In the genomic region with DNA sequence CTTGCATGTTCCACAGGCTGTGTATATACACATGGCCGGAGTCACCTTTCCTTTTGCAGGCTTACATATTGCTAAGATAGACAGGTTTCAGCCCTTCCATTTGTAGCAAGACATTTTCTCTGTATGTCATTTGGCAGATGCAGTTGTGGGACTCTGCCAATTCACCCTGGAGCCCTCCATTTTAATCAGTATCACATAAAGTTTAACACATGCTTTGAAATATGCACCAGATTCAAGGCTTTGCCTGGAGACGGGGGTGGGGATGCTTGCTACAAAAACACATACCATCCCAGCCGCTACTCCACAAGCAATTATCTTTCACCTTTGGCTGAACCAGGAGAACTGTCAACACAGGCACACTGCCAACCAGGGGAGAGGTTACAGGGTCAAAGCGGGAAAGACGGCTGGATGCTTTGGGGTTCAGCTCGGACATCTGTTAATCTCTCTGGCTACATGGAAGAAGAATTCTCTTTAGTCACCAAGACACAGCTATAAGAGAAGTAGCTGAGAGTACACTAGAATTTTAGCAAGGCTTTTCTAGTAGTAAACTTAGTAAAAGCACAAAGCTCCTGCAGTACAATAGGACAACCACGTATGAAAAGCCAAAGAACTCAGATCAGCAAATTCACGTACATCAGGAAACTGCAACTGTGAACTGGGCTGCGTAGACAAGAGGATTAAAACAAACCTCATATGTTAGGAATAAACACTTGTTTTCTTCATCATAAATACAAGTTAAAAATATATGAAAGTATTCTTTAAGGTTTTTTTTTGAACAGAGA, we compare ENCODE assay signal across 1 cellular context.
TF ChIP-seq lines count a peak whose summit lies in the region.

No MANE protein-coding gene starts in this region.

TF ChIP-seq in HepG2, 621 proteins besides CTCF, POLR2A, EP300 and RAD21 (continued from another document and continues in another):
- TF ChIP-seq, protein P1, sequence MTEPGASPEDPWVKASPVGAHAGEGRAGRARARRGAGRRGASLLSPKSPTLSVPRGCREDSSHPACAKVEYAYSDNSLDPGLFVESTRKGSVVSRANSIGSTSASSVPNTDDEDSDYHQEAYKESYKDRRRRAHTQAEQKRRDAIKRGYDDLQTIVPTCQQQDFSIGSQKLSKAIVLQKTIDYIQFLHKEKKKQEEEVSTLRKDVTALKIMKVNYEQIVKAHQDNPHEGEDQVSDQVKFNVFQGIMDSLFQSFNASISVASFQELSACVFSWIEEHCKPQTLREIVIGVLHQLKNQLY (CRISPR knock-in tag; IDR thresholded peaks at IDR 0.05) = peak; percentile 70
- TF ChIP-seq, protein P2, sequence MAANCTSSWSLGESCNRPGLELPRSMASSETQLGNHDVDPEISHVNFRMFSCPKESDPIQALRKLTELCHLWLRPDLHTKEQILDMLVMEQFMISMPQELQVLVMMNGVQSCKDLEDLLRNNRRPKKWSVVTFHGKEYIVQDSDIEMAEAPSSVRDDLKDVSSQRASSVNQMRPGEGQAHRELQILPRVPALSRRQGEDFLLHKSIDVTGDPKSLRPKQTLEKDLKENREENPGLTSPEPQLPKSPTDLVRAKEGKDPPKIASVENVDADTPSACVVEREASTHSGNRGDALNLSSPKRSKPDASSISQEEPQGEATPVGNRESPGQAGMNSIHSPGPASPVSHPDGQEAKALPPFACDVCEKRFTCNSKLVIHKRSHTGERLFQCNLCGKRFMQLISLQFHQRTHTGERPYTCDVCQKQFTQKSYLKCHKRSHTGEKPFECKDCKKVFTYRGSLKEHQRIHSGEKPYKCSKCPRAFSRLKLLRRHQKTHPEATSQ (CRISPR knock-in tag; IDR thresholded peaks at IDR 0.05; ENCODE audit: borderline replicate concordance) = no peak
- TF ChIP-seq ATF7 (IDR thresholded peaks at IDR 0.05) (no peak), ATF7 (CRISPR knock-in tag; IDR thresholded peaks at IDR 0.05) (no peak), PLRG1 (conservative IDR thresholded peaks at IDR 0.05) (no peak), ZNF644 (CRISPR knock-in tag; IDR thresholded peaks at IDR 0.05; ENCODE audit: low read depth) (0 out of 2 replicates have a peak, but pooled peaks have one; percentile 40), HDAC1 (CRISPR knock-in tag; IDR thresholded peaks at IDR 0.05) (peak; percentile 88), GATA4 (IDR thresholded peaks at IDR 0.05; ENCODE audit: borderline replicate concordance, low read depth) (peak; percentile 44; the same call in 1 of the 2 replicates), ZNF326 (CRISPR knock-in tag; IDR thresholded peaks at IDR 0.05; ENCODE audit: borderline replicate concordance) (no peak), ETV6 (CRISPR knock-in tag; conservative IDR thresholded peaks at IDR 0.05) (no peak), SUZ12 (IDR thresholded peaks at IDR 0.05; ENCODE audit: low read depth, low read length) (no peak), ATF1 (CRISPR knock-in tag; IDR thresholded peaks at IDR 0.05) (no peak), YEATS2 (CRISPR knock-in tag; IDR thresholded peaks at IDR 0.05; ENCODE audit: borderline replicate concordance) (no peak), ZSCAN9 (CRISPR knock-in tag; IDR thresholded peaks at IDR 0.05; ENCODE audit: borderline replicate concordance) (peak; percentile 72; the same call in 1 of the 2 replicates), HNRNPK (IDR thresholded peaks at IDR 0.05; ENCODE audit: low read depth, low read length, poor library complexity, severe bottlenecking) (no peak), ZNF33A (CRISPR knock-in tag; IDR thresholded peaks at IDR 0.05; ENCODE audit: borderline replicate concordance) (no peak), XRCC5 (optimal IDR thresholded peaks at IDR 0.05; ENCODE audit: low read length) (peak; percentile 60), SMAD1 (CRISPR knock-in tag; IDR thresholded peaks at IDR 0.05; ENCODE audit: borderline replicate concordance, low read depth) (no peak), KLF16 (CRISPR knock-in tag; IDR thresholded peaks at IDR 0.05) (peak in 1 of 2 experiments; percentile 65; a peak in 1 of 4 replicates), HIVEP1 (CRISPR knock-in tag; IDR thresholded peaks at IDR 0.05) (no peak), IRF2 (CRISPR knock-in tag; IDR thresholded peaks at IDR 0.05) (peak; percentile 89), JUN (CRISPR knock-in tag; IDR thresholded peaks at IDR 0.05) (peak; percentile 64; the same call in 1 of the 2 replicates), TBX3 (IDR thresholded peaks at IDR 0.05; ENCODE audit: borderline replicate concordance) (peak; percentile 62; the same call in 1 of the 2 replicates), POLR2AphosphoS2 (IDR thresholded peaks at IDR 0.05; ENCODE audit: low read depth, low read length) (no peak), MED1 (CRISPR knock-in tag; IDR thresholded peaks at IDR 0.05) (peak; percentile 83), CCAR2 (optimal IDR thresholded peaks at IDR 0.05; ENCODE audit: low read depth, low read length) (no peak), ZNF382 (CRISPR knock-in tag; IDR thresholded peaks at IDR 0.05; ENCODE audit: borderline replicate concordance) (no peak), ATM (IDR thresholded peaks at IDR 0.05; ENCODE audit: borderline replicate concordance) (no peak), GPN1 (CRISPR knock-in tag; IDR thresholded peaks at IDR 0.05; ENCODE audit: borderline replicate concordance) (no peak)
- TF ChIP-seq, protein P3, sequence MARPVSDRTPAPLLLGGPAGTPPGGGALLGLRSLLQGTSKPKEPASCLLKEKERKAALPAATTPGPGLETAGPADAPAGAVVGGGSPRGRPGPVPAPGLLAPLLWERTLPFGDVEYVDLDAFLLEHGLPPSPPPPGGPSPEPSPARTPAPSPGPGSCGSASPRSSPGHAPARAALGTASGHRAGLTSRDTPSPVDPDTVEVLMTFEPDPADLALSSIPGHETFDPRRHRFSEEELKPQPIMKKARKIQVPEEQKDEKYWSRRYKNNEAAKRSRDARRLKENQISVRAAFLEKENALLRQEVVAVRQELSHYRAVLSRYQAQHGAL (CRISPR knock-in tag; IDR thresholded peaks at IDR 0.05; ENCODE audit: not compliant biosample characterization) = no peak
- TF ChIP-seq, protein P4, sequence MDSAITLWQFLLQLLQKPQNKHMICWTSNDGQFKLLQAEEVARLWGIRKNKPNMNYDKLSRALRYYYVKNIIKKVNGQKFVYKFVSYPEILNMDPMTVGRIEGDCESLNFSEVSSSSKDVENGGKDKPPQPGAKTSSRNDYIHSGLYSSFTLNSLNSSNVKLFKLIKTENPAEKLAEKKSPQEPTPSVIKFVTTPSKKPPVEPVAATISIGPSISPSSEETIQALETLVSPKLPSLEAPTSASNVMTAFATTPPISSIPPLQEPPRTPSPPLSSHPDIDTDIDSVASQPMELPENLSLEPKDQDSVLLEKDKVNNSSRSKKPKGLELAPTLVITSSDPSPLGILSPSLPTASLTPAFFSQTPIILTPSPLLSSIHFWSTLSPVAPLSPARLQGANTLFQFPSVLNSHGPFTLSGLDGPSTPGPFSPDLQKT (CRISPR knock-in tag; IDR thresholded peaks at IDR 0.05; ENCODE audit: borderline replicate concordance) = no peak
- TF ChIP-seq, protein P5, sequence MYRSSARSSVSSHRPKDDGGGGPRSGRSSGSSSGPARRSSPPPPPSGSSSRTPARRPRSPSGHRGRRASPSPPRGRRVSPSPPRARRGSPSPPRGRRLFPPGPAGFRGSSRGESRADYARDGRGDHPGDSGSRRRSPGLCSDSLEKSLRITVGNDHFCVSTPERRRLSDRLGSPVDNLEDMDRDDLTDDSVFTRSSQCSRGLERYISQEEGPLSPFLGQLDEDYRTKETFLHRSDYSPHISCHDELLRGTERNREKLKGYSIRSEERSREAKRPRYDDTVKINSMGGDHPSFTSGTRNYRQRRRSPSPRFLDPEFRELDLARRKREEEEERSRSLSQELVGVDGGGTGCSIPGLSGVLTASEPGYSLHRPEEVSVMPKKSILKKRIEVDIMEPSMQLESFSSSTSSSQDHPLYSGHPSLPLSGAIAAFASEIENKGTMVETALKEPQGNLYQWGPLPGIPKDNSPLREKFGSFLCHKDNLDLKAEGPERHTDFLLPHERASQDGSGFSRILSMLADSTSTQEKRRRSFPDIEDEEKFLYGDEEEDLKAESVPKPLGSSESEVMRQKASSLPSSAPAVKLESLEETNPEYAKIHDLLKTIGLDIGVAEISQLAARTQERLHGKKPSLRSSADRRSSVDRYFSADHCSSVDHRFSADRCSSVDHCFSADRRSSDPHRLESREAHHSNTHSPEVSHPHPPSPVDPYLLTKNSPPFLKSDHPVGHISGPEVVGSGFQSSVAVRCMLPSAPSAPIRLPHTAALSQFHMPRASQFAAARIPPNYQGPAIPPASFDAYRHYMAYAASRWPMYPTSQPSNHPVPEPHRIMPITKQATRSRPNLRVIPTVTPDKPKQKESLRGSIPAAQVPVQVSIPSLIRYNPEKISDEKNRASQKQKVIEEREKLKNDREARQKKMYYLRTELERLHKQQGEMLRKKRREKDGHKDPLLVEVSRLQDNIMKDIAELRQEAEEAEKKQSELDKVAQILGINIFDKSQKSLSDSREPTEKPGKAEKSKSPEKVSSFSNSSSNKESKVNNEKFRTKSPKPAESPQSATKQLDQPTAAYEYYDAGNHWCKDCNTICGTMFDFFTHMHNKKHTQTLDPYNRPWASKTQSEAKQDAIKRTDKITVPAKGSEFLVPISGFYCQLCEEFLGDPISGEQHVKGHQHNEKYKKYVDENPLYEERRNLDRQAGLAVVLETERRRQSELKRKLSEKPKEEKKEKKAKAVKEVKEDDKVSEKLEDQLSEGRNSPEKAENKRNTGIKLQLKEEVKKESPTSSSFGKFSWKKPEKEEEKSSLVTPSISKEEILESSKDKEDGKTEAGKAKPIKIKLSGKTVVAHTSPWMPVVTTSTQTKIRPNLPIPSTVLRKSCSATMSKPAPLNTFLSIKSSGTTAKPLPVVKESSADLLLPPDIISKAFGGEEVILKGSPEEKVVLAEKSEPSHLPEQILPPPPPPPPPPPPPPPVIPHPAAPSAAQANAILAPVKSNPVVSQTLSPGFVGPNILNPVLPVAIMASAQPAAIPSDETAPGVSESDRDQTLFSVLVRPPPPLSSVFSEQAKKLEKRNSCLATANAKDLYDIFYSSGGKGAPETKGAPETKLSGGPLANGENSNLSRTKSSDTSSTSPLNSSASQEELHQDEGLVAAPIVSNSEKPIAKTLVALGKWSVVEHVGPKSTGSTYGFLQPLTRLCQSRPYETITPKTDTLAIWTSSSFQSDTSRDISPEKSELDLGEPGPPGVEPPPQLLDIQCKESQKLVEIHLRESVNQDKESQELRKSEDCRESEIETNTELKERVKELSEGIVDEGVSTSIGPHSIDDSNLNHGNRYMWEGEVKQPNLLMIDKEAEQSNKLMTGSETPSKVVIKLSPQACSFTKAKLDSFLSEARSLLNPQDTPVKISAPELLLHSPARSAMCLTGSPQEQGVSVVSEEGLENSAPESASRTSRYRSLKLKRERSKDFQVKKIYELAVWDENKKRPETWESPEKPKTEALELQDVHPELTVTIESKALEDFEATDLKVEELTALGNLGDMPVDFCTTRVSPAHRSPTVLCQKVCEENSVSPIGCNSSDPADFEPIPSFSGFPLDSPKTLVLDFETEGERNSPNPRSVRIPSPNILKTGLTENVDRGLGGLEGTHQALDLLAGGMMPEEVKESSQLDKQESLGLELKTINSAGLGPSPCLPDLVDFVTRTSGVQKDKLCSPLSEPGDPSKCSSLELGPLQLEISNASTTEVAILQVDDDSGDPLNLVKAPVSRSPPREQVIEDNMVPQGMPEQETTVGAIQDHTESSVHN (CRISPR knock-in tag; IDR thresholded peaks at IDR 0.05) = 0 out of 2 replicates have a peak, but pooled peaks have one; percentile 61
- TF ChIP-seq, protein P6, sequence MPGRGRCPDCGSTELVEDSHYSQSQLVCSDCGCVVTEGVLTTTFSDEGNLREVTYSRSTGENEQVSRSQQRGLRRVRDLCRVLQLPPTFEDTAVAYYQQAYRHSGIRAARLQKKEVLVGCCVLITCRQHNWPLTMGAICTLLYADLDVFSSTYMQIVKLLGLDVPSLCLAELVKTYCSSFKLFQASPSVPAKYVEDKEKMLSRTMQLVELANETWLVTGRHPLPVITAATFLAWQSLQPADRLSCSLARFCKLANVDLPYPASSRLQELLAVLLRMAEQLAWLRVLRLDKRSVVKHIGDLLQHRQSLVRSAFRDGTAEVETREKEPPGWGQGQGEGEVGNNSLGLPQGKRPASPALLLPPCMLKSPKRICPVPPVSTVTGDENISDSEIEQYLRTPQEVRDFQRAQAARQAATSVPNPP (CRISPR knock-in tag; IDR thresholded peaks at IDR 0.05) = peak; percentile 69; the same call in 1 of the 2 replicates
- TF ChIP-seq, protein P7, sequence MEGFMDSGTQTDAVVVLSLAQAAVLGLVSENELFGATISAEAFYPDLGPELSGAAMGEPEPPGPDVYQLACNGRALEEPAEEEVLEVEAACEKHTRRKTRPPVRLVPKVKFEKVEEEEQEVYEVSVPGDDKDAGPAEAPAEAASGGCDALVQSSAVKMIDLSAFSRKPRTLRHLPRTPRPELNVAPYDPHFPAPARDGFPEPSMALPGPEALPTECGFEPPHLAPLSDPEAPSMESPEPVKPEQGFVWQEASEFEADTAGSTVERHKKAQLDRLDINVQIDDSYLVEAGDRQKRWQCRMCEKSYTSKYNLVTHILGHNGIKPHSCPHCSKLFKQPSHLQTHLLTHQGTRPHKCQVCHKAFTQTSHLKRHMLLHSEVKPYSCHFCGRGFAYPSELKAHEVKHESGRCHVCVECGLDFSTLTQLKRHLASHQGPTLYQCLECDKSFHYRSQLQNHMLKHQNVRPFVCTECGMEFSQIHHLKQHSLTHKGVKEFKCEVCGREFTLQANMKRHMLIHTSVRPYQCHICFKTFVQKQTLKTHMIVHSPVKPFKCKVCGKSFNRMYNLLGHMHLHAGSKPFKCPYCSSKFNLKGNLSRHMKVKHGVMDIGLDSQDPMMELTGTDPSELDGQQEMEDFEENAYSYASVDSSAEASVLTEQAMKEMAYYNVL (CRISPR knock-in tag; IDR thresholded peaks at IDR 0.05; ENCODE audit: borderline replicate concordance) = 0 out of 2 replicates have a peak, but pooled peaks have one; percentile 57
- TF ChIP-seq, protein P8, sequence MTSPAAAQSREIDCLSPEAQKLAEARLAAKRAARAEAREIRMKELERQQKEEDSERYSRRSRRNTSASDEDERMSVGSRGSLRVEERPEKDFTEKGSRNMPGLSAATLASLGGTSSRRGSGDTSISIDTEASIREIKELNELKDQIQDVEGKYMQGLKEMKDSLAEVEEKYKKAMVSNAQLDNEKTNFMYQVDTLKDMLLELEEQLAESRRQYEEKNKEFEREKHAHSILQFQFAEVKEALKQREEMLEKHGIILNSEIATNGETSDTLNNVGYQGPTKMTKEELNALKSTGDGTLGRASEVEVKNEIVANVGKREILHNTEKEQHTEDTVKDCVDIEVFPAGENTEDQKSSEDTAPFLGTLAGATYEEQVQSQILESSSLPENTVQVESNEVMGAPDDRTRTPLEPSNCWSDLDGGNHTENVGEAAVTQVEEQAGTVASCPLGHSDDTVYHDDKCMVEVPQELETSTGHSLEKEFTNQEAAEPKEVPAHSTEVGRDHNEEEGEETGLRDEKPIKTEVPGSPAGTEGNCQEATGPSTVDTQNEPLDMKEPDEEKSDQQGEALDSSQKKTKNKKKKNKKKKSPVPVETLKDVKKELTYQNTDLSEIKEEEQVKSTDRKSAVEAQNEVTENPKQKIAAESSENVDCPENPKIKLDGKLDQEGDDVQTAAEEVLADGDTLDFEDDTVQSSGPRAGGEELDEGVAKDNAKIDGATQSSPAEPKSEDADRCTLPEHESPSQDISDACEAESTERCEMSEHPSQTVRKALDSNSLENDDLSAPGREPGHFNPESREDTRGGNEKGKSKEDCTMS (CRISPR knock-in tag; conservative IDR thresholded peaks at IDR 0.05) = no peak
- TF ChIP-seq, protein P9, sequence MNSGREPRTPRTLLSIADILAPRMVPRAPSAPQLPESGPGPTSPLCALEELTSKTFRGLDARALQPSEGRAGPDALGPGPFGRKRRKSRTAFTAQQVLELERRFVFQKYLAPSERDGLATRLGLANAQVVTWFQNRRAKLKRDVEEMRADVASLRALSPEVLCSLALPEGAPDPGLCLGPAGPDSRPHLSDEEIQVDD (CRISPR knock-in tag; IDR thresholded peaks at IDR 0.05; ENCODE audit: borderline replicate concordance) = no peak
